10 cellular contexts compared by ENCODE assay signal in the genomic region with DNA sequence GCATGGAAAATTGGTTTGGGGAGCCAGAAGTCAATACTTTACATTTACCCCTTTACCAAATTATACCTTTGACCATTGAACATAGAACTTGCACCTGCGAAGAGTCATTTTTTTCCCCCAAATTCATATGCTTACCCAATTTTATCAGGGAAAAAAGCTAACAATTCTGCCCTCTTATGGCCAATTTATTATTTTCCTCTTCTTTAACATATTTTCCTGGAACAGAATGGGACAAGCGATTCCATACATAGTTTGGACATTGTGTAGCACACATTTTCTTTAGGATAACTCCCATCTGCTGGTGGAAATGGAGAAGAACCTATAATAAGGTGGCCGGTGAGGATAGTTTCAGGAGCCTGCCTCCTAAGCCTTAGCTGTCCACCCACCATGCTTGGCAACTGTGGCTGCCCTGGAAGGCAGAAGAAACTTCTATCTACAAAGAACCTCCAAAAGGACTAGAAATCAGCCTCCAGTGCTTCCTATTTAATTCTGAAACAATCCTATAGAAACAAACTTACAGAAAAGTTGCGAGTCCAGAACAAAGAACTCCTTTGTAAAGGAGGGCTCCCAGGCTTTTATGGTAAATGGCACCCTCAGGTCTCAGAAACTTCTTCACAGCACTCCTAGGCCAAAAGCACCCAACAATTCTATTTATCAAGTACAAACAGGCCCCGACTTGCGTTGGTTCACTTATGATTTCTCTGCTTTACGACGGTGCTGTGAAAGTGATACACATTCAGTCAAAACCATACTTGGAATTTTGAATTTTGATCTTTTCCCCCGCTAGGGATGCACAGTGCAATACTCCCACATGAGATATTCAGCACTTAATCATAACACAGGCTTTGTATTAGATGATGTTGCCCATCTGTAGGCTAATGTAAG.
A peak's percentile ranks its signal among the peaks of the same experiment; 100 is the strongest.
DNase-seq lines count a peak whose midpoint lies in the region; ATAC-seq and TF ChIP-seq lines count a peak whose summit lies in the region.
"Had no signal": no experiment of that assay in that cellular context is flagged by ENCODE, and none has a peak within 500 bp of the region (broad histone marks: within the 10 kb centered on the region; RNA-seq: fewer than 3 reads in every experiment).

No MANE protein-coding gene starts in this region.

- 69% methylated on average over 9 of the region's 9 CpGs for WGBS in right cardiac atrium
- 50 to 56% methylated on average over 9 of the region's 9 CpGs for WGBS in tibial nerve, 2 donors

- ATAC-seq in right cardiac atrium (no peak), GM18520 (IDR thresholded peaks at IDR 0.05; ENCODE audit: unreplicated experiment) (no peak)

- no peak for TF ChIP-seq EP300 in tibial nerve (IDR thresholded peaks at IDR 0.05)

- no peak overlapping the region for H3K4me2 ChIP-seq in PC-9

- no peak overlapping the region for H3K27ac ChIP-seq in cardiac muscle cell
- no peak overlapping the region for H3K27ac ChIP-seq in right cardiac atrium (ENCODE audit: low read length)
- no peak overlapping the region for H3K27ac ChIP-seq in PC-9
- no peak overlapping the region for H3K27ac ChIP-seq in tibial nerve
- H3K27ac ChIP-seq: tibial artery had no signal

- H3K4me1 ChIP-seq in cardiac muscle cell (ENCODE audit: low read depth) (peaks cover 9% of the 10 kb centered on the region), right cardiac atrium (ENCODE audit: control insufficient read depth, insufficient read depth, low read length) (no peaks in the 10 kb centered on the region), PC-9 (replicated peaks; ENCODE audit: insufficient read depth) (no peaks in the 10 kb centered on the region), tibial nerve (peaks cover 0 to 19% (median 4%) of the 10 kb centered on the region in 4 donors)

- H3K36me3 ChIP-seq in cardiac muscle cell, result no peaks in the 10 kb centered on the region
- no peaks in the 10 kb centered on the region for H3K36me3 ChIP-seq in PC-9 (ENCODE audit: low read depth)
- no peaks in the 10 kb centered on the region for H3K36me3 ChIP-seq in tibial nerve
- H3K36me3 ChIP-seq: tibial artery had no signal

- no peak overlapping the region for H3K4me3 ChIP-seq in cardiac muscle cell
- no peak overlapping the region for H3K4me3 ChIP-seq in right cardiac atrium (ENCODE audit: low read length)
- no peak overlapping the region for H3K4me3 ChIP-seq in PC-9
- no peak overlapping the region for H3K4me3 ChIP-seq in tibial nerve
- H3K4me3 ChIP-seq: tibial artery had no signal

- no peak overlapping the region for H2AFZ ChIP-seq in PC-9

- H3K9me3 ChIP-seq in cardiac muscle cell (ENCODE audit: low read depth), result no peaks in the 10 kb centered on the region
- no peaks in the 10 kb centered on the region for H3K9me3 ChIP-seq in right cardiac atrium (ENCODE audit: control insufficient read depth, low read length)
- H3K9me3 ChIP-seq in PC-9 (ENCODE audit: insufficient read depth, low read depth), result no peaks in the 10 kb centered on the region
- H3K9me3 ChIP-seq in tibial nerve, result no peaks in the 10 kb centered on the region
- H3K9me3 ChIP-seq: tibial artery had no signal

- DNase-seq in cardiac muscle cell (ENCODE audit: low read depth in 1 of 2, low spot score in 1 of 2) (peak in 1 of 2 donors; percentile 29), right cardiac atrium (no peak), PC-9 (no peak), fibroblast of peridontal ligament (ENCODE audit: extremely low read depth) (peak; percentile 40), tibial nerve (ENCODE audit: low spot score in 2 of 2) (no peak), NCI-H510A treated with DMSO at 0.1 percent for 48 hours (lab: John Stamatoyannopoulos, UW) (no peak), NCI-H1048 (lab: John Stamatoyannopoulos, UW) (no peak)
- DNase-seq: activated naive CD4-positive, alpha-beta T cell treated with anti-CD3 and anti-CD28 coated beads for 36 hours; tibial artery had no signal

- no TSS peak for BruUV-seq in PC-9 (replicated peaks; lab: Mats Ljungman, UMichigan)

- intact Hi-C loops in right cardiac atrium (cut with DNase I), result no loop called here
- intact Hi-C loops in PC-9 (cut with micrococcal nuclease; ENCODE audit: unreplicated experiment), result no loop called here

- CTCF ChIA-PET in PC-9 (lab: Charles Lee), result interaction anchor here (0.6 kb wide), 3 partner anchors 14 to 254 kb away, joined by 3 to 8 read pairs (median 4); no protein-coding TSS in a partner anchor

- no peaks in the 10 kb centered on the region for H3F3A ChIP-seq in PC-9 (ENCODE audit: insufficient read depth, low read depth)

- no peaks in the 10 kb centered on the region for H3K9me2 ChIP-seq in PC-9 (ENCODE audit: insufficient read depth)

- no peaks in the 10 kb centered on the region for H3K79me2 ChIP-seq in PC-9 (ENCODE audit: low read depth)

- no peaks in the 10 kb centered on the region for H3K27me3 ChIP-seq in cardiac muscle cell
- no peaks in the 10 kb centered on the region for H3K27me3 ChIP-seq in right cardiac atrium (ENCODE audit: control insufficient read depth, insufficient read depth)
- H3K27me3 ChIP-seq in PC-9 (ENCODE audit: insufficient read depth, low read depth), result peaks cover 1% of the 10 kb centered on the region
- no peaks in the 10 kb centered on the region for H3K27me3 ChIP-seq in tibial nerve

- no peak for TF ChIP-seq POLR2A in tibial nerve (IDR thresholded peaks at IDR 0.05)

- POLR2A ChIA-PET in PC-9 (lab: Charles Lee; ENCODE audit: unreplicated experiment), result no interaction called here

- H4K20me1 ChIP-seq in PC-9 (ENCODE audit: insufficient read depth), result no peaks in the 10 kb centered on the region

- TF ChIP-seq CTCF in cardiac muscle cell (IDR thresholded peaks at IDR 0.05; ENCODE audit: low read depth, low read length) (peak; percentile 48), PC-9 (conservative IDR thresholded peaks at IDR 0.05) (peak; percentile 66; the same call in 1 of the 2 replicates), tibial nerve (IDR thresholded peaks at IDR 0.05) (peak in 3 of 5 experiments; percentile 15 to 27 (median 22))
